Comparison of ENCODE assay signal across 8 cellular contexts in the genomic region with DNA sequence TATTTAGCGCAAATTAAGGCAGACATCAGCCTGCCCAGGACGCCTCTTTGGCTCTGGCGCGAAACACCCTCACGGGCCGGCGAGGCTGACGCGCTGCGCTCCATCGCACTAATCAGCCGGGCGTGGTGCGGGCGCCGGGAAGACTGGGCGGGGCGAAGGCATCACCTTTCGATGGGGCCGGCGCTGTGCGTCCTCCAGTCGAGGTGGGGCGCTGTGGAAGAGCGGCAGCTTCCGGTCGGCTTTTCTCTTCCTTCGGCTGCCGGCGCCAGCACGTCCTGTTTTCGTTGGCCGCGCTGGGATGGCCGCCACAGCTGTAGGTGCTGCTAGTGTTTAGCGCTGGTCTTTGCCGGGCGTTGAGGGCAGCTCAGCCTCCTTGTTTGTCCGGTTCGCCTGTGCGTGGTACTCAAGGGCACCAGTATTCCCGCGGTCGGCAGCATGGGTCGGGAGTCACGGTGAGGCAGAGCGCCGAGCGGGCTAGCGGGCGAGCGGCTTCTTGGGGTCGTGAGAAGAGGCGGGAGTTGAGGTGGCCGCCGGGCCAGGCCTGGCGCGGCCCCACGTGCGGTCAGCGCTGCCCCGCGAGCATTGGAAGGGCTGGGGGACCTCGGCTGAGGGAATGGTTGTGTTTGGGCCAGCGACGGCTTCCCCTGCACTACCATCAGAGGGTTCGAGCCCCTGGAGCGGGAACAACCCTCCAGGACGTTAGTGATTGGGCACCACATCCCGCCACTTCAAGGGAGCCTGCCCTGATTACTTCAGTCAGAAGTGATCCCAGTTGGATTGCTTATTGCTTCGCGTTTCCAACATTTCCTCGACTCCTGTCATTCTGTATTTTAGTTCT. TPM values are rescaled to one million over a fixed set of nuclear protein-coding genes. Genes with fewer than 3 reads are reported as not detected.
DNase-seq lines count a peak whose midpoint lies in the region; ATAC-seq and TF ChIP-seq lines count a peak whose summit lies in the region.

Gene DDX46 (plus strand): TSS at position 276 of the 838 bp plus-strand sequence. CDS start 160 bp downstream, at position 436.

- peak within 1 kb of the TSS; percentile 98 for H3K27ac Mint-ChIP-seq in WTC11

- no peaks in the 10 kb centered on the region for H3K9me3 Mint-ChIP-seq in WTC11

- peak within 1 kb of the TSS; percentile 87 to 99 for H3K4me3 ChIP-seq in cardiac fibroblast (replicated peaks in 1 of 2; ENCODE audit: low read depth in 2 of 2, low read length in 2 of 2)

- POLR2A ChIA-PET in WTC11 (lab: Charles Lee), result interaction anchor here (0.7 to 2.1 kb wide), 5 partner anchors 19 to 583 kb away, joined by 3 to 12 read pairs (median 3); partner anchors contain the start of gene CAMLG

- peak within 1 kb of the TSS; percentile 100 for H3K4me3 Mint-ChIP-seq in WTC11

- ATAC-seq in GM18907 (IDR thresholded peaks at IDR 0.05; ENCODE audit: unreplicated experiment) (peak; percentile 96), HG03159 (IDR thresholded peaks at IDR 0.05; ENCODE audit: unreplicated experiment) (peak; percentile 95), WTC11 (peak; percentile 98)

- H3K4me1 Mint-ChIP-seq in WTC11, result peaks cover 21% of the 10 kb centered on the region

- H3K27me3 Mint-ChIP-seq in WTC11 (ENCODE audit: low read depth), result peaks cover 14% of the 10 kb centered on the region

- TF ChIP-seq CTCF in WTC11 (IDR thresholded peaks at IDR 0.05) (peak; percentile 19; the same call in 1 of the 2 replicates), cardiac fibroblast (IDR thresholded peaks at IDR 0.05; ENCODE audit: low read depth, low read length) (peak; percentile 67)

- peaks cover under 1% of the 10 kb centered on the region for H3K36me3 Mint-ChIP-seq in WTC11

- CTCF ChIA-PET in WTC11 (lab: Charles Lee), result interaction anchor here (0.9 to 3.7 kb wide), 7 partner anchors 10 to 296 kb away, joined by 3 to 27 read pairs (median 3); partner anchors contain the start of gene CAMLG

- DNase-seq in AG08396 (ENCODE audit: low spot score), result peak; percentile 96
- DNase-seq in NCI-H2227 treated with DMSO at 0.1 percent for 48 hours (lab: John Stamatoyannopoulos, UW), result peak; percentile 88
- peak; percentile 97 for DNase-seq in WTC11 (ENCODE audit: low spot score)
- DNase-seq in cardiac fibroblast (ENCODE audit: low read depth in 2 of 2), result peak; percentile 93 to 94
- peak; percentile 92 for DNase-seq in inferior parietal cortex (ENCODE audit: extremely low spot score)
- peak; percentile 86 to 94 for DNase-seq in stimulated activated CD4-positive, alpha-beta T cell treated with anti-CD3 and anti-CD28 coated beads, Interleukin-12 subunit alpha, Interleukin-12 subunit beta, amount 100 ng/mL, for 24 hours (ENCODE audit: low read depth in 2 of 2)

TF ChIP-seq in WTC11, 78 proteins besides CTCF, POLR2A, EP300 and RAD21 (continues in another document):
- TF ChIP-seq NFE2L1 (CRISPR knock-in tag; IDR thresholded peaks at IDR 0.05) (no peak), ZNF671 (CRISPR knock-in tag; IDR thresholded peaks at IDR 0.05) (no peak), CREM (CRISPR knock-in tag; IDR thresholded peaks at IDR 0.05) (peak; percentile 61), GRHL2 (CRISPR knock-in tag; IDR thresholded peaks at IDR 0.05; ENCODE audit: insufficient replicate concordance, severe bottlenecking) (no peak), GABPB1 (CRISPR knock-in tag; IDR thresholded peaks at IDR 0.05) (peak; percentile 89), FOXK1 (CRISPR knock-in tag; IDR thresholded peaks at IDR 0.05) (peak; percentile 99), JAZF1 (CRISPR knock-in tag; IDR thresholded peaks at IDR 0.05) (no peak), SP1 (CRISPR knock-in tag; conservative IDR thresholded peaks at IDR 0.05) (peak; percentile 85), CBFB (CRISPR knock-in tag; IDR thresholded peaks at IDR 0.05; ENCODE audit: low read depth) (peak; percentile 94), MXD4 (CRISPR knock-in tag; IDR thresholded peaks at IDR 0.05; ENCODE audit: borderline replicate concordance) (no peak), FOXJ3 (CRISPR knock-in tag; IDR thresholded peaks at IDR 0.05; ENCODE audit: borderline replicate concordance) (no peak), ZNF263 (CRISPR knock-in tag; IDR thresholded peaks at IDR 0.05; ENCODE audit: low read depth) (no peak), TEAD4 (CRISPR knock-in tag; IDR thresholded peaks at IDR 0.05) (no peak), ATF2 (CRISPR knock-in tag; IDR thresholded peaks at IDR 0.05; ENCODE audit: borderline replicate concordance, low read depth) (no peak), FOXP1 (CRISPR knock-in tag; IDR thresholded peaks at IDR 0.05; ENCODE audit: borderline replicate concordance) (0 out of 2 replicates have a peak, but pooled peaks have one; percentile 74), MYBL2 (CRISPR knock-in tag; IDR thresholded peaks at IDR 0.05) (0 out of 2 replicates have a peak, but pooled peaks have one; percentile 45), SMAD3 (CRISPR knock-in tag; IDR thresholded peaks at IDR 0.05; ENCODE audit: borderline replicate concordance) (no peak), RORB (CRISPR knock-in tag; IDR thresholded peaks at IDR 0.05) (no peak), IRF1 (CRISPR knock-in tag; IDR thresholded peaks at IDR 0.05) (no peak; the same call in 1 of the 2 replicates), ZNF416 (CRISPR knock-in tag; IDR thresholded peaks at IDR 0.05) (no peak), EMX1 (CRISPR knock-in tag; IDR thresholded peaks at IDR 0.05) (no peak), ESRRA (CRISPR knock-in tag; IDR thresholded peaks at IDR 0.05; ENCODE audit: borderline replicate concordance) (peak; percentile 91; the same call in 1 of the 2 replicates), USF2 (CRISPR knock-in tag; IDR thresholded peaks at IDR 0.05) (peak; percentile 36)
- TF ChIP-seq, protein P1, sequence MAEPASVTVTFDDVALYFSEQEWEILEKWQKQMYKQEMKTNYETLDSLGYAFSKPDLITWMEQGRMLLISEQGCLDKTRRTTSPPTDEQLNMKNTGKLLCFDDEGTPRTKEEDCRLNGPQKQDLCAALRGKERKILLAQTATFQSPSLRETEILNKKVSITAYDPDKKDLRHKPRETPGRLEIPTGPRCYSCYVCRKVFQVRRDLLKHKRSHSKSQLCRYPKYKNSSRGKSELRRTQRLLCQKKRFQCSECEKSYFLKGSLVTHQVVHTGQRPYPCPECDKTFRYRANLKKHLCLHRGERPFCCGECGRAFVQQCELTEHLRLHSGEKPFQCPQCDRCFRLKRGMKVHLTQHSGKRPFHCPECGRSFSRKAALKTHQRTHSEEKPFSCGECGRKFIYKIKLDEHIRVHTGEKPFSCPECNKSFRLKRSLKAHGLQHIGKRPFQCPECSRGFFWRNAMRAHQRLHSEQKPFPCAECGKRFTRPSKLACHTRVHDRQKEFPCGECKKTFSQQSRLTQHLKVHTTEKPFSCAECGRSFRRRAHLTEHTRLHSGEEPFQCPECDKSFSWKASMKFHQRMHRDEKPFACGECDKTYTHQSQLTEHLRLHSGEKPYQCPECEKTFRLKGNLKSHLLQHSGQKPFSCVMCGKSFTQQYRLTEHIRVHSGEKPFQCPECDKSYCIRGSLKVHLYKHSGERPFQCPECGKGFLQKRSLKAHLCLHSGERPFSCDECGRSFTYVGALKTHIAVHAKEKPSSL (CRISPR knock-in tag; conservative IDR thresholded peaks at IDR 0.05), result no peak
- TF ChIP-seq, protein P2, sequence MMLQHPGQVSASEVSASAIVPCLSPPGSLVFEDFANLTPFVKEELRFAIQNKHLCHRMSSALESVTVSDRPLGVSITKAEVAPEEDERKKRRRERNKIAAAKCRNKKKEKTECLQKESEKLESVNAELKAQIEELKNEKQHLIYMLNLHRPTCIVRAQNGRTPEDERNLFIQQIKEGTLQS (CRISPR knock-in tag; conservative IDR thresholded peaks at IDR 0.05), result 0 out of 2 replicates have a peak, but pooled peaks have one; percentile 72
- TF ChIP-seq, protein P3, sequence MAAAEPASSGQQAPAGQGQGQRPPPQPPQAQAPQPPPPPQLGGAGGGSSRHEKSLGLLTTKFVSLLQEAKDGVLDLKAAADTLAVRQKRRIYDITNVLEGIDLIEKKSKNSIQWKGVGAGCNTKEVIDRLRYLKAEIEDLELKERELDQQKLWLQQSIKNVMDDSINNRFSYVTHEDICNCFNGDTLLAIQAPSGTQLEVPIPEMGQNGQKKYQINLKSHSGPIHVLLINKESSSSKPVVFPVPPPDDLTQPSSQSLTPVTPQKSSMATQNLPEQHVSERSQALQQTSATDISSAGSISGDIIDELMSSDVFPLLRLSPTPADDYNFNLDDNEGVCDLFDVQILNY (CRISPR knock-in tag; IDR thresholded peaks at IDR 0.05), result peak; percentile 92

RNA-seq across cellular contexts. Expression of gene DDX46, which starts in this region (rescaled TPM):
- 91.4 to 123 TPM (median 93.1 TPM) in 3 replicates for total RNA-seq in WTC11 (2021)

Comparison
In these comparisons a context has a peak if more than half of its experiments do, and no peak if none do; other contexts are left out.
1. Peak in every context shown above with its lines: DNase-seq, ATAC-seq and H3K4me3 ChIP-seq.